Comparison of ENCODE assay signal across 1 cellular context in the genomic region with DNA sequence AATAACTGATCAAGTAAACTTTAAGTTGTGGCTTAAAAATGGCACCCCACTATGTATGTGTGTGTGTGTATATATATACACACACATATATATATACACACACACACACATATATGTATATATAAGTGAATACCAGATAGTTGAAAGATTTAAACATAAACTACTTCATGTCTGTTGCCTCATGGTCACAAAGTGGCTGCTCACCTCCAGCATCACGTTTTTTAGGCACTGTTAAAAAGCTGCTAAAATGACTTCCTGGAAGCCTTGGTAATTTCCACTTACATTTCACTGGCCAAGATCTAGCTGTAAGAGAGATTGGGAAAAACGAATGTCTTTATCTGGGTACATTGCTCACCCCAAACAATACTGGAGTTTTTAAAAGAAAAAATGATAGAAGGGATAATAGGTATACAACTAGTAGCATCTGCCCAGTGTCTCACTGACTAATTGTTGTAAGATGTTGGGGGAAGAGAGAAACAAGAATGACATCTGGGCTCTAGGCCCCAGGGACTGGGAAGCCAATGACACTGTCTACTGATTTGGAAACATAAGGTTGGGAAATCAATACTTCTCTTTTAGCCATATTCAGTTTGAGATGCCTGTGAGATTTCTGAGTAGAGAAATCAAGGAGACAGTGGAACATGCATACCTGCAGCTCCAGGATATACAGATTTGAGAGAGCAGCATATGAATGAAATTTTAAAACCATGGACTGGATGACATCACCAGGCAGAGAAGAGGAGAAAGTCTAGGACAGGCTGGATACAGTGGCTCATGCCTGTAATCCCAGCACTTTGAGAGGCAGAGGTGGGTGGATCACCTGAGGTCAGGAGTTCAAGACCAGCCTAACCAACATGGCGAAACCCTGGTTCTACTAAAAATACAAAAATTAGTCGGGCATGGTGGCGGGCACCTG.
TF ChIP-seq lines count a peak whose summit lies in the region.

No MANE protein-coding gene starts in this region.

TF ChIP-seq in endothelial cell of umbilical vein, 7 proteins besides CTCF, POLR2A, EP300 and RAD21:
- TF ChIP-seq MYC (IDR thresholded peaks at IDR 0.05; ENCODE audit: low read depth, low read length): no peak
- TF ChIP-seq GATA2 (IDR thresholded peaks at IDR 0.05; ENCODE audit: insufficient read depth, insufficient read length, low read depth, low read length): no peak
- no peak for TF ChIP-seq JUN (IDR thresholded peaks at IDR 0.05; ENCODE audit: borderline replicate concordance, insufficient read depth, insufficient read length, low read depth)
- TF ChIP-seq EZH2 (IDR thresholded peaks at IDR 0.05; ENCODE audit: borderline replicate concordance, low read depth, low read length, severe bottlenecking): no peak
- no peak for TF ChIP-seq POLR2AphosphoS5 (IDR thresholded peaks at IDR 0.05; ENCODE audit: insufficient read depth, low read depth, low read length)
- no peak for TF ChIP-seq MAX (IDR thresholded peaks at IDR 0.05; ENCODE audit: insufficient read depth, insufficient read length)
- no peak for TF ChIP-seq FOS (IDR thresholded peaks at IDR 0.05; ENCODE audit: borderline replicate concordance, insufficient read depth, low read length)
